1 cellular context compared by ENCODE assay signal in genomic region chr11:129930743-129931142, GRCh38.
TF ChIP-seq lines count a peak whose summit lies in the region.

No MANE protein-coding gene starts in this region.

TF ChIP-seq in HepG2, 621 proteins besides CTCF, POLR2A, EP300 and RAD21 (continued from another document):
- TF ChIP-seq ZBTB4 (CRISPR knock-in tag; IDR thresholded peaks at IDR 0.05; ENCODE audit: borderline replicate concordance) (no peak), ZNF275 (CRISPR knock-in tag; IDR thresholded peaks at IDR 0.05; ENCODE audit: borderline replicate concordance) (no peak), ZNF557 (CRISPR knock-in tag; IDR thresholded peaks at IDR 0.05) (no peak), SP2 (CRISPR knock-in tag; IDR thresholded peaks at IDR 0.05) (no peak), ZNF276 (CRISPR knock-in tag; IDR thresholded peaks at IDR 0.05; ENCODE audit: low read depth) (no peak), ETV5 (CRISPR knock-in tag; IDR thresholded peaks at IDR 0.05; ENCODE audit: borderline replicate concordance) (no peak), MAFG (CRISPR knock-in tag; IDR thresholded peaks at IDR 0.05) (no peak), SRY (CRISPR knock-in tag; IDR thresholded peaks at IDR 0.05) (no peak), ZNF549 (CRISPR knock-in tag; IDR thresholded peaks at IDR 0.05) (no peak), RBM39 (IDR thresholded peaks at IDR 0.05; ENCODE audit: low read depth, low read length, poor library complexity, severe bottlenecking) (no peak), TCF12 (IDR thresholded peaks at IDR 0.05) (no peak), TCF12 (CRISPR knock-in tag; IDR thresholded peaks at IDR 0.05) (no peak), KLF11 (CRISPR knock-in tag; IDR thresholded peaks at IDR 0.05) (no peak), CREM (IDR thresholded peaks at IDR 0.05) (no peak), CREM (CRISPR knock-in tag; IDR thresholded peaks at IDR 0.05) (no peak)
